Comparison of ENCODE assay signal across 1 cellular context in genomic region chr21:34771512-34772028, GRCh38.
TF ChIP-seq lines count a peak whose summit lies in the region.

No MANE protein-coding gene starts in this region.

TF ChIP-seq in K562, 482 proteins besides CTCF, POLR2A, EP300 and RAD21 (continued from another document and continues in another):
- TF ChIP-seq ZNF395 (CRISPR knock-in tag; IDR thresholded peaks at IDR 0.05) (peak; percentile 52; the same call in 1 of the 2 replicates), ELK3 (CRISPR knock-in tag; IDR thresholded peaks at IDR 0.05) (no peak), CHAMP1 (IDR thresholded peaks at IDR 0.05) (no peak), ATF3 (IDR thresholded peaks at IDR 0.05) (peak; percentile 97), ATF3 (CRISPR knock-in tag; conservative IDR thresholded peaks at IDR 0.05) (no peak), PTBP1 (IDR thresholded peaks at IDR 0.05; ENCODE audit: low read depth, low read length) (no peak), DACH1 (IDR thresholded peaks at IDR 0.05; ENCODE audit: partially characterized antibody) (no peak), ZKSCAN8 (CRISPR knock-in tag; IDR thresholded peaks at IDR 0.05) (peak; percentile 95), ZNF212 (CRISPR knock-in tag; IDR thresholded peaks at IDR 0.05) (no peak), TFAP4 (CRISPR knock-in tag; IDR thresholded peaks at IDR 0.05; ENCODE audit: borderline replicate concordance) (no peak), SAFB2 (IDR thresholded peaks at IDR 0.05; ENCODE audit: borderline replicate concordance, low read depth, low read length, severe bottlenecking) (no peak), ZNF133 (CRISPR knock-in tag; IDR thresholded peaks at IDR 0.05) (no peak), IRF1 (CRISPR knock-in tag; IDR thresholded peaks at IDR 0.05; ENCODE audit: borderline replicate concordance) (no peak), TAL1 (IDR thresholded peaks at IDR 0.05) (peak; percentile 71), ZNF75A (CRISPR knock-in tag; IDR thresholded peaks at IDR 0.05) (no peak), SMARCA4 (IDR thresholded peaks at IDR 0.05) (peak; percentile 92; the same call in 1 of the 2 replicates), PURB (CRISPR knock-in tag; IDR thresholded peaks at IDR 0.05; ENCODE audit: low read depth) (no peak), DPF2 (IDR thresholded peaks at IDR 0.05) (peak; percentile 79), ZNF41 (CRISPR knock-in tag; conservative IDR thresholded peaks at IDR 0.05) (0 out of 2 replicates have a peak, but pooled peaks have one; percentile 9), HCFC1 (IDR thresholded peaks at IDR 0.05; ENCODE audit: low read depth, low read length) (no peak), CHD1 (IDR thresholded peaks at IDR 0.05; ENCODE audit: low read length) (no peak), ZNF507 (tag; conservative IDR thresholded peaks at IDR 0.05) (no peak), HDAC3 (IDR thresholded peaks at IDR 0.05; ENCODE audit: borderline replicate concordance, partially characterized antibody) (peak; percentile 73), ZNF766 (CRISPR knock-in tag; conservative IDR thresholded peaks at IDR 0.05) (no peak), MYBL2 (IDR thresholded peaks at IDR 0.05; ENCODE audit: low read depth) (no peak), MYBL2 (CRISPR knock-in tag; IDR thresholded peaks at IDR 0.05; ENCODE audit: borderline replicate concordance) (no peak), ATF4 (CRISPR knock-in tag; IDR thresholded peaks at IDR 0.05) (peak; percentile 95), SIRT6 (IDR thresholded peaks at IDR 0.05; ENCODE audit: low read depth, low read length) (no peak), ARNT (IDR thresholded peaks at IDR 0.05) (0 out of 4 replicates have a peak, but pooled peaks of 1 of the 2 experiments have one; percentile 14), ESRRA (IDR thresholded peaks at IDR 0.05; ENCODE audit: borderline replicate concordance, low read depth) (peak; percentile 67; the same call in 1 of the 2 replicates), NFXL1 (CRISPR knock-in tag; IDR thresholded peaks at IDR 0.05) (no peak), CEBPZ (IDR thresholded peaks at IDR 0.05; ENCODE audit: borderline replicate concordance, low read depth, low read length) (no peak), MAFF (IDR thresholded peaks at IDR 0.05; ENCODE audit: low read length) (no peak), ZNF232 (CRISPR knock-in tag; IDR thresholded peaks at IDR 0.05) (no peak), CBFA2T2 (conservative IDR thresholded peaks at IDR 0.05) (peak; percentile 31; the same call in 1 of the 2 replicates), CEBPB (tag; IDR thresholded peaks at IDR 0.05) (peak; percentile 80), TFAM (CRISPR knock-in tag; conservative IDR thresholded peaks at IDR 0.05) (no peak), ZNF592 (IDR thresholded peaks at IDR 0.05) (no peak), ATF6 (CRISPR knock-in tag; IDR thresholded peaks at IDR 0.05) (no peak), SNAPC5 (CRISPR knock-in tag; IDR thresholded peaks at IDR 0.05) (no peak), ZBTB34 (CRISPR knock-in tag; IDR thresholded peaks at IDR 0.05) (no peak)
